In the genomic region with DNA sequence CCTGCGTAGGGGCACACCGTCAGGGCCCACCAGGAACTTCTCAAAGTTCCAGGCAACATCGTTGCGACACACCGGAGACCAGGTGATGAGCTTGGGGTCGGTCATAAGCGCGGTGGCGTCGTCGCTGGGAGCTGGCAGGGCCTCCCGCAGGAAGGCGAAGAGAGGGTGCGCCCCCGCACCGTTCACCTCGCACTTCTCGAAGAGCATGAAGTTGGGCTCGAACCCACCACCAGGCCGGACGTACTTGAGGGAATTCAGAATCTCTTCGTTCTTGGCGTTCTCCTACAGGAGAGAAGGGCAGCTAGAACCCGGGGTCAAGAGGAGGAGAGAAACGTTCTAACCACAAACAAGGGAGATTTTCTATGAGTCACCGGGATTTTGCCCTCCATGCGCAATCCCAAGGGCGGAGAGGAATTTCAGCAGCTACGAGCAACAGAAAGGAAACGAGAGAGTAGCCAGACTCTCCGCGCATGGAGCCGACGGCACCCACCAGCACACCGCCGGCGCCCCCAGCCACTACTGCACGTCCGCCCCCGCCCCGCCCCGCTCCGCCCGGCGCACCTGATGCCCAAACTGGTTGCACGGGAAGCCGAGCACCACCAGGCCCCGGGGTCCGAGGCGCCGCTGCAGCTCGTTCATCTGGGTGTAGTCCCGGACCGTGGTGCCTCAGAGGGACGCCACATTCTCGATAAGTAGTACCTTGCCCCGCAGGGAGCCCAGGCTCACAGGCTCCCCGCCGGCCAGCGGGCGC, we compare ENCODE assay signal across 1 cellular context.
TF ChIP-seq lines count a peak whose summit lies in the region.

No MANE protein-coding gene starts in this region.

TF ChIP-seq in HepG2, 621 proteins besides CTCF, POLR2A, EP300 and RAD21 (continued from another document and continues in another):
- TF ChIP-seq, protein P1, sequence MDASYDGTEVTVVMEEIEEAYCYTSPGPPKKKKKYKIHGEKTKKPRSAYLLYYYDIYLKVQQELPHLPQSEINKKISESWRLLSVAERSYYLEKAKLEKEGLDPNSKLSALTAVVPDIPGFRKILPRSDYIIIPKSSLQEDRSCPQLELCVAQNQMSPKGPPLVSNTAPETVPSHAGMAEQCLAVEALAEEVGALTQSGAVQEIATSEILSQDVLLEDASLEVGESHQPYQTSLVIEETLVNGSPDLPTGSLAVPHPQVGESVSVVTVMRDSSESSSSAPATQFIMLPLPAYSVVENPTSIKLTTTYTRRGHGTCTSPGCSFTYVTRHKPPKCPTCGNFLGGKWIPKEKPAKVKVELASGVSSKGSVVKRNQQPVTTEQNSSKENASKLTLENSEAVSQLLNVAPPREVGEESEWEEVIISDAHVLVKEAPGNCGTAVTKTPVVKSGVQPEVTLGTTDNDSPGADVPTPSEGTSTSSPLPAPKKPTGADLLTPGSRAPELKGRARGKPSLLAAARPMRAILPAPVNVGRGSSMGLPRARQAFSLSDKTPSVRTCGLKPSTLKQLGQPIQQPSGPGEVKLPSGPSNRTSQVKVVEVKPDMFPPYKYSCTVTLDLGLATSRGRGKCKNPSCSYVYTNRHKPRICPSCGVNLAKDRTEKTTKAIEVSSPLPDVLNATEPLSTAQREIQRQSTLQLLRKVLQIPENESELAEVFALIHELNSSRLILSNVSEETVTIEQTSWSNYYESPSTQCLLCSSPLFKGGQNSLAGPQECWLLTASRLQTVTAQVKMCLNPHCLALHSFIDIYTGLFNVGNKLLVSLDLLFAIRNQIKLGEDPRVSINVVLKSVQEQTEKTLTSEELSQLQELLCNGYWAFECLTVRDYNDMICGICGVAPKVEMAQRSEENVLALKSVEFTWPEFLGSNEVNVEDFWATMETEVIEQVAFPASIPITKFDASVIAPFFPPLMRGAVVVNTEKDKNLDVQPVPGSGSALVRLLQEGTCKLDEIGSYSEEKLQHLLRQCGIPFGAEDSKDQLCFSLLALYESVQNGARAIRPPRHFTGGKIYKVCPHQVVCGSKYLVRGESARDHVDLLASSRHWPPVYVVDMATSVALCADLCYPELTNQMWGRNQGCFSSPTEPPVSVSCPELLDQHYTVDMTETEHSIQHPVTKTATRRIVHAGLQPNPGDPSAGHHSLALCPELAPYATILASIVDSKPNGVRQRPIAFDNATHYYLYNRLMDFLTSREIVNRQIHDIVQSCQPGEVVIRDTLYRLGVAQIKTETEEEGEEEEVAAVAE (CRISPR knock-in tag; IDR thresholded peaks at IDR 0.05; ENCODE audit: borderline replicate concordance): no peak
- TF ChIP-seq, protein P2, sequence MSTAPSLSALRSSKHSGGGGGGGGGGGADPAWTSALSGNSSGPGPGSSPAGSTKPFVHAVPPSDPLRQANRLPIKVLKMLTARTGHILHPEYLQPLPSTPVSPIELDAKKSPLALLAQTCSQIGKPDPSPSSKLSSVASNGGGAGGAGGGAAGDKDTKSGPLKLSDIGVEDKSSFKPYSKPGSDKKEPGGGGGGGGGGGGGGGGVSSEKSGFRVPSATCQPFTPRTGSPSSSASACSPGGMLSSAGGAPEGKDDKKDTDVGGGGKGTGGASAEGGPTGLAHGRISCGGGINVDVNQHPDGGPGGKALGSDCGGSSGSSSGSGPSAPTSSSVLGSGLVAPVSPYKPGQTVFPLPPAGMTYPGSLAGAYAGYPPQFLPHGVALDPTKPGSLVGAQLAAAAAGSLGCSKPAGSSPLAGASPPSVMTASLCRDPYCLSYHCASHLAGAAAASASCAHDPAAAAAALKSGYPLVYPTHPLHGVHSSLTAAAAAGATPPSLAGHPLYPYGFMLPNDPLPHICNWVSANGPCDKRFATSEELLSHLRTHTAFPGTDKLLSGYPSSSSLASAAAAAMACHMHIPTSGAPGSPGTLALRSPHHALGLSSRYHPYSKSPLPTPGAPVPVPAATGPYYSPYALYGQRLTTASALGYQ (CRISPR knock-in tag; IDR thresholded peaks at IDR 0.05): no peak
- TF ChIP-seq HOXA3 (CRISPR knock-in tag; IDR thresholded peaks at IDR 0.05): peak; percentile 38; the same call in 1 of the 2 replicates
- TF ChIP-seq, protein P3, sequence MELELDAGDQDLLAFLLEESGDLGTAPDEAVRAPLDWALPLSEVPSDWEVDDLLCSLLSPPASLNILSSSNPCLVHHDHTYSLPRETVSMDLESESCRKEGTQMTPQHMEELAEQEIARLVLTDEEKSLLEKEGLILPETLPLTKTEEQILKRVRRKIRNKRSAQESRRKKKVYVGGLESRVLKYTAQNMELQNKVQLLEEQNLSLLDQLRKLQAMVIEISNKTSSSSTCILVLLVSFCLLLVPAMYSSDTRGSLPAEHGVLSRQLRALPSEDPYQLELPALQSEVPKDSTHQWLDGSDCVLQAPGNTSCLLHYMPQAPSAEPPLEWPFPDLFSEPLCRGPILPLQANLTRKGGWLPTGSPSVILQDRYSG (CRISPR knock-in tag; IDR thresholded peaks at IDR 0.05): no peak
- no peak for TF ChIP-seq HOXA7 (CRISPR knock-in tag; IDR thresholded peaks at IDR 0.05)
- TF ChIP-seq ZNF792 (CRISPR knock-in tag; IDR thresholded peaks at IDR 0.05): no peak
- no peak for TF ChIP-seq ZNF749 (CRISPR knock-in tag; IDR thresholded peaks at IDR 0.05; ENCODE audit: borderline replicate concordance)
- no peak for TF ChIP-seq RFX1 (IDR thresholded peaks at IDR 0.05)
- 0 out of 2 replicates have a peak, but pooled peaks have one; percentile 71 for TF ChIP-seq ZNF776 (CRISPR knock-in tag; IDR thresholded peaks at IDR 0.05)
- no peak for TF ChIP-seq ZNF121 (CRISPR knock-in tag; IDR thresholded peaks at IDR 0.05)
- no peak for TF ChIP-seq SPEN (CRISPR knock-in tag; IDR thresholded peaks at IDR 0.05; ENCODE audit: low read depth)
- 0 out of 2 replicates have a peak, but pooled peaks have one; percentile 61 for TF ChIP-seq ZNF780A (CRISPR knock-in tag; IDR thresholded peaks at IDR 0.05)
- no peak for TF ChIP-seq TBX2 (CRISPR knock-in tag; IDR thresholded peaks at IDR 0.05; ENCODE audit: borderline replicate concordance)
- TF ChIP-seq ZC3H4 (CRISPR knock-in tag; IDR thresholded peaks at IDR 0.05; ENCODE audit: borderline replicate concordance): no peak
- TF ChIP-seq GATAD2A (CRISPR knock-in tag; IDR thresholded peaks at IDR 0.05): peak; percentile 25; the same call in 1 of the 2 replicates
- TF ChIP-seq, protein P4, sequence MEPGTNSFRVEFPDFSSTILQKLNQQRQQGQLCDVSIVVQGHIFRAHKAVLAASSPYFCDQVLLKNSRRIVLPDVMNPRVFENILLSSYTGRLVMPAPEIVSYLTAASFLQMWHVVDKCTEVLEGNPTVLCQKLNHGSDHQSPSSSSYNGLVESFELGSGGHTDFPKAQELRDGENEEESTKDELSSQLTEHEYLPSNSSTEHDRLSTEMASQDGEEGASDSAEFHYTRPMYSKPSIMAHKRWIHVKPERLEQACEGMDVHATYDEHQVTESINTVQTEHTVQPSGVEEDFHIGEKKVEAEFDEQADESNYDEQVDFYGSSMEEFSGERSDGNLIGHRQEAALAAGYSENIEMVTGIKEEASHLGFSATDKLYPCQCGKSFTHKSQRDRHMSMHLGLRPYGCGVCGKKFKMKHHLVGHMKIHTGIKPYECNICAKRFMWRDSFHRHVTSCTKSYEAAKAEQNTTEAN (CRISPR knock-in tag; conservative IDR thresholded peaks at IDR 0.05): no peak
- TF ChIP-seq YEATS2 (CRISPR knock-in tag; IDR thresholded peaks at IDR 0.05; ENCODE audit: borderline replicate concordance): no peak
- no peak for TF ChIP-seq ZSCAN9 (CRISPR knock-in tag; IDR thresholded peaks at IDR 0.05; ENCODE audit: borderline replicate concordance)
- peak; percentile 15 for TF ChIP-seq ASH2L (IDR thresholded peaks at IDR 0.05; ENCODE audit: insufficient read length, low read depth, low read length)
- TF ChIP-seq ZSCAN12 (CRISPR knock-in tag; IDR thresholded peaks at IDR 0.05): no peak
- TF ChIP-seq JDP2 (CRISPR knock-in tag; IDR thresholded peaks at IDR 0.05; ENCODE audit: borderline replicate concordance): no peak
- no peak for TF ChIP-seq HOXA5 (CRISPR knock-in tag; IDR thresholded peaks at IDR 0.05)
- TF ChIP-seq PTBP1 (IDR thresholded peaks at IDR 0.05; ENCODE audit: low read depth, low read length, poor library complexity, severe bottlenecking): no peak
- TF ChIP-seq JARID2 (CRISPR knock-in tag; IDR thresholded peaks at IDR 0.05; ENCODE audit: insufficient replicate concordance): no peak
- TF ChIP-seq, protein P5, sequence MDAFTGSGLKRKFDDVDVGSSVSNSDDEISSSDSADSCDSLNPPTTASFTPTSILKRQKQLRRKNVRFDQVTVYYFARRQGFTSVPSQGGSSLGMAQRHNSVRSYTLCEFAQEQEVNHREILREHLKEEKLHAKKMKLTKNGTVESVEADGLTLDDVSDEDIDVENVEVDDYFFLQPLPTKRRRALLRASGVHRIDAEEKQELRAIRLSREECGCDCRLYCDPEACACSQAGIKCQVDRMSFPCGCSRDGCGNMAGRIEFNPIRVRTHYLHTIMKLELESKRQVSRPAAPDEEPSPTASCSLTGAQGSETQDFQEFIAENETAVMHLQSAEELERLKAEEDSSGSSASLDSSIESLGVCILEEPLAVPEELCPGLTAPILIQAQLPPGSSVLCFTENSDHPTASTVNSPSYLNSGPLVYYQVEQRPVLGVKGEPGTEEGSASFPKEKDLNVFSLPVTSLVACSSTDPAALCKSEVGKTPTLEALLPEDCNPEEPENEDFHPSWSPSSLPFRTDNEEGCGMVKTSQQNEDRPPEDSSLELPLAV (CRISPR knock-in tag; conservative IDR thresholded peaks at IDR 0.05; ENCODE audit: low read depth): no peak
- TF ChIP-seq SALL1 (CRISPR knock-in tag; IDR thresholded peaks at IDR 0.05): peak; percentile 14; the same call in 1 of the 2 replicates
- no peak for TF ChIP-seq ZNF124 (CRISPR knock-in tag; IDR thresholded peaks at IDR 0.05)
- TF ChIP-seq ZFX (CRISPR knock-in tag; IDR thresholded peaks at IDR 0.05; ENCODE audit: low read depth): no peak; the same call in 1 of the 2 replicates
- peak; percentile 61; the same call in 1 of the 2 replicates for TF ChIP-seq CEBPB (IDR thresholded peaks at IDR 0.05; ENCODE audit: borderline replicate concordance, low read depth, low read length)
- TF ChIP-seq MTA3 (CRISPR knock-in tag; IDR thresholded peaks at IDR 0.05): no peak
- TF ChIP-seq, protein P6, sequence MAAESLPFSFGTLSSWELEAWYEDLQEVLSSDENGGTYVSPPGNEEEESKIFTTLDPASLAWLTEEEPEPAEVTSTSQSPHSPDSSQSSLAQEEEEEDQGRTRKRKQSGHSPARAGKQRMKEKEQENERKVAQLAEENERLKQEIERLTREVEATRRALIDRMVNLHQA (CRISPR knock-in tag; IDR thresholded peaks at IDR 0.05): no peak
- TF ChIP-seq, protein P7, sequence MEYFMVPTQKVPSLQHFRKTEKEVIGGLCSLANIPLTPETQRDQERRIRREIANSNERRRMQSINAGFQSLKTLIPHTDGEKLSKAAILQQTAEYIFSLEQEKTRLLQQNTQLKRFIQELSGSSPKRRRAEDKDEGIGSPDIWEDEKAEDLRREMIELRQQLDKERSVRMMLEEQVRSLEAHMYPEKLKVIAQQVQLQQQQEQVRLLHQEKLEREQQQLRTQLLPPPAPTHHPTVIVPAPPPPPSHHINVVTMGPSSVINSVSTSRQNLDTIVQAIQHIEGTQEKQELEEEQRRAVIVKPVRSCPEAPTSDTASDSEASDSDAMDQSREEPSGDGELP (IDR thresholded peaks at IDR 0.05; ENCODE audit: borderline replicate concordance, low read depth): peak; percentile 54; the same call in 1 of the 2 replicates
- TF ChIP-seq, protein P8, sequence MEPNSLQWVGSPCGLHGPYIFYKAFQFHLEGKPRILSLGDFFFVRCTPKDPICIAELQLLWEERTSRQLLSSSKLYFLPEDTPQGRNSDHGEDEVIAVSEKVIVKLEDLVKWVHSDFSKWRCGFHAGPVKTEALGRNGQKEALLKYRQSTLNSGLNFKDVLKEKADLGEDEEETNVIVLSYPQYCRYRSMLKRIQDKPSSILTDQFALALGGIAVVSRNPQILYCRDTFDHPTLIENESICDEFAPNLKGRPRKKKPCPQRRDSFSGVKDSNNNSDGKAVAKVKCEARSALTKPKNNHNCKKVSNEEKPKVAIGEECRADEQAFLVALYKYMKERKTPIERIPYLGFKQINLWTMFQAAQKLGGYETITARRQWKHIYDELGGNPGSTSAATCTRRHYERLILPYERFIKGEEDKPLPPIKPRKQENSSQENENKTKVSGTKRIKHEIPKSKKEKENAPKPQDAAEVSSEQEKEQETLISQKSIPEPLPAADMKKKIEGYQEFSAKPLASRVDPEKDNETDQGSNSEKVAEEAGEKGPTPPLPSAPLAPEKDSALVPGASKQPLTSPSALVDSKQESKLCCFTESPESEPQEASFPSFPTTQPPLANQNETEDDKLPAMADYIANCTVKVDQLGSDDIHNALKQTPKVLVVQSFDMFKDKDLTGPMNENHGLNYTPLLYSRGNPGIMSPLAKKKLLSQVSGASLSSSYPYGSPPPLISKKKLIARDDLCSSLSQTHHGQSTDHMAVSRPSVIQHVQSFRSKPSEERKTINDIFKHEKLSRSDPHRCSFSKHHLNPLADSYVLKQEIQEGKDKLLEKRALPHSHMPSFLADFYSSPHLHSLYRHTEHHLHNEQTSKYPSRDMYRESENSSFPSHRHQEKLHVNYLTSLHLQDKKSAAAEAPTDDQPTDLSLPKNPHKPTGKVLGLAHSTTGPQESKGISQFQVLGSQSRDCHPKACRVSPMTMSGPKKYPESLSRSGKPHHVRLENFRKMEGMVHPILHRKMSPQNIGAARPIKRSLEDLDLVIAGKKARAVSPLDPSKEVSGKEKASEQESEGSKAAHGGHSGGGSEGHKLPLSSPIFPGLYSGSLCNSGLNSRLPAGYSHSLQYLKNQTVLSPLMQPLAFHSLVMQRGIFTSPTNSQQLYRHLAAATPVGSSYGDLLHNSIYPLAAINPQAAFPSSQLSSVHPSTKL (CRISPR knock-in tag; IDR thresholded peaks at IDR 0.05): 0 out of 2 replicates have a peak, but pooled peaks have one; percentile 16
- no peak for TF ChIP-seq SOX5 (CRISPR knock-in tag; IDR thresholded peaks at IDR 0.05; ENCODE audit: borderline replicate concordance)
- TF ChIP-seq, protein P9, sequence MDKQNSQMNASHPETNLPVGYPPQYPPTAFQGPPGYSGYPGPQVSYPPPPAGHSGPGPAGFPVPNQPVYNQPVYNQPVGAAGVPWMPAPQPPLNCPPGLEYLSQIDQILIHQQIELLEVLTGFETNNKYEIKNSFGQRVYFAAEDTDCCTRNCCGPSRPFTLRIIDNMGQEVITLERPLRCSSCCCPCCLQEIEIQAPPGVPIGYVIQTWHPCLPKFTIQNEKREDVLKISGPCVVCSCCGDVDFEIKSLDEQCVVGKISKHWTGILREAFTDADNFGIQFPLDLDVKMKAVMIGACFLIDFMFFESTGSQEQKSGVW (CRISPR knock-in tag; IDR thresholded peaks at IDR 0.05; ENCODE audit: borderline replicate concordance): no peak
- TF ChIP-seq, protein P10, sequence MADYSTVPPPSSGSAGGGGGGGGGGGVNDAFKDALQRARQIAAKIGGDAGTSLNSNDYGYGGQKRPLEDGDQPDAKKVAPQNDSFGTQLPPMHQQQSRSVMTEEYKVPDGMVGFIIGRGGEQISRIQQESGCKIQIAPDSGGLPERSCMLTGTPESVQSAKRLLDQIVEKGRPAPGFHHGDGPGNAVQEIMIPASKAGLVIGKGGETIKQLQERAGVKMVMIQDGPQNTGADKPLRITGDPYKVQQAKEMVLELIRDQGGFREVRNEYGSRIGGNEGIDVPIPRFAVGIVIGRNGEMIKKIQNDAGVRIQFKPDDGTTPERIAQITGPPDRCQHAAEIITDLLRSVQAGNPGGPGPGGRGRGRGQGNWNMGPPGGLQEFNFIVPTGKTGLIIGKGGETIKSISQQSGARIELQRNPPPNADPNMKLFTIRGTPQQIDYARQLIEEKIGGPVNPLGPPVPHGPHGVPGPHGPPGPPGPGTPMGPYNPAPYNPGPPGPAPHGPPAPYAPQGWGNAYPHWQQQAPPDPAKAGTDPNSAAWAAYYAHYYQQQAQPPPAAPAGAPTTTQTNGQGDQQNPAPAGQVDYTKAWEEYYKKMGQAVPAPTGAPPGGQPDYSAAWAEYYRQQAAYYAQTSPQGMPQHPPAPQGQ (CRISPR knock-in tag; IDR thresholded peaks at IDR 0.05; ENCODE audit: borderline replicate concordance): no peak
- TF ChIP-seq, protein P11, sequence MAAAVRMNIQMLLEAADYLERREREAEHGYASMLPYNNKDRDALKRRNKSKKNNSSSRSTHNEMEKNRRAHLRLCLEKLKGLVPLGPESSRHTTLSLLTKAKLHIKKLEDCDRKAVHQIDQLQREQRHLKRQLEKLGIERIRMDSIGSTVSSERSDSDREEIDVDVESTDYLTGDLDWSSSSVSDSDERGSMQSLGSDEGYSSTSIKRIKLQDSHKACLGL (CRISPR knock-in tag; IDR thresholded peaks at IDR 0.05): no peak
- TF ChIP-seq NR2F6 (IDR thresholded peaks at IDR 0.05): no peak
- TF ChIP-seq NR2F6 (CRISPR knock-in tag; IDR thresholded peaks at IDR 0.05): no peak
